ENCODE assay signal across 2 cellular contexts in the genomic region with DNA sequence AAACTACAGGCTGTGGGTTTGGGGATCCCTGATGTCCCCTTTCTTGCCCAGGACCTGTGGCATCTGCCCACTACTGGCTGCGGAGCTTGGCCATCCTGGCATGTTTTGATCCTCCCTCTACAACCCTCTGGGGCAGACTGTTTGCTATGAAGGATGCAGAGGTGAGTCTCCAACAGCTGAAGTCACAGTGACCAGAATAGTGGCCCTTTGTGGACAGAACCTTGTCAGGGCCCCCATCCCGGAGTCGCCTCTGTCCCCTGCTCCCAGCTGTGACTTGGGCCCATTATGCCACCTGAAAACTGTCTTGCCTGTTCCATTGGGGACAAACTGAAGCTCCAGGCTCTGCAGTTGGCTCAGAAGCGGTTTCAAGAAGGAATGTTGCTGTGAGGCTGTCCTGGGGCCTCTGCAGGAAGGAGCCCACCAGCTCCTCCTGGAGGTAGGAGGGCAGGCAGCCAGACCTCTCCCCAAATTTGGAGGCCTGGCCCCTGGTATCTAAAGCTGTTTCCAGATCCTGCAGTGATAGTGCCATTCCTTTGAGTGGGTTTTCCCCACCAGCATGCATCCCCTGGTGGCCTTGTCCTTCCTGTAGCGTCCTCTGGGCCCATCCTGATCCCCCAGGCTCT.
TF ChIP-seq lines count a peak whose summit lies in the region.

No MANE protein-coding gene starts in this region.

TF ChIP-seq in GM23338, 12 proteins besides CTCF, POLR2A, EP300 and RAD21 (continued from another document):
- no peak for TF ChIP-seq NANOG (IDR thresholded peaks at IDR 0.05; ENCODE audit: borderline replicate concordance)
- TF ChIP-seq ZNF114 (CRISPR knock-in tag; IDR thresholded peaks at IDR 0.05), result no peak
- TF ChIP-seq STAT1 (IDR thresholded peaks at IDR 0.05; ENCODE audit: unreplicated experiment), result no peak
TF ChIP-seq in GM23338: peak in this region for 0.

TF ChIP-seq in H1, 55 proteins besides CTCF, POLR2A, EP300 and RAD21 (continued from another document):
- TF ChIP-seq, protein P1, sequence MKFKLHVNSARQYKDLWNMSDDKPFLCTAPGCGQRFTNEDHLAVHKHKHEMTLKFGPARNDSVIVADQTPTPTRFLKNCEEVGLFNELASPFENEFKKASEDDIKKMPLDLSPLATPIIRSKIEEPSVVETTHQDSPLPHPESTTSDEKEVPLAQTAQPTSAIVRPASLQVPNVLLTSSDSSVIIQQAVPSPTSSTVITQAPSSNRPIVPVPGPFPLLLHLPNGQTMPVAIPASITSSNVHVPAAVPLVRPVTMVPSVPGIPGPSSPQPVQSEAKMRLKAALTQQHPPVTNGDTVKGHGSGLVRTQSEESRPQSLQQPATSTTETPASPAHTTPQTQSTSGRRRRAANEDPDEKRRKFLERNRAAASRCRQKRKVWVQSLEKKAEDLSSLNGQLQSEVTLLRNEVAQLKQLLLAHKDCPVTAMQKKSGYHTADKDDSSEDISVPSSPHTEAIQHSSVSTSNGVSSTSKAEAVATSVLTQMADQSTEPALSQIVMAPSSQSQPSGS (IDR thresholded peaks at IDR 0.05; ENCODE audit: low read length), result no peak
- no peak for TF ChIP-seq RFX5 (IDR thresholded peaks at IDR 0.05; ENCODE audit: borderline replicate concordance, low read depth, low read length)
- no peak for TF ChIP-seq JUN (IDR thresholded peaks at IDR 0.05; ENCODE audit: low read depth, low read length)
- no peak for TF ChIP-seq CBX8 (IDR thresholded peaks at IDR 0.05; ENCODE audit: borderline replicate concordance, low read depth, low read length)
